27 cellular contexts compared by ENCODE assay signal in the genomic region with DNA sequence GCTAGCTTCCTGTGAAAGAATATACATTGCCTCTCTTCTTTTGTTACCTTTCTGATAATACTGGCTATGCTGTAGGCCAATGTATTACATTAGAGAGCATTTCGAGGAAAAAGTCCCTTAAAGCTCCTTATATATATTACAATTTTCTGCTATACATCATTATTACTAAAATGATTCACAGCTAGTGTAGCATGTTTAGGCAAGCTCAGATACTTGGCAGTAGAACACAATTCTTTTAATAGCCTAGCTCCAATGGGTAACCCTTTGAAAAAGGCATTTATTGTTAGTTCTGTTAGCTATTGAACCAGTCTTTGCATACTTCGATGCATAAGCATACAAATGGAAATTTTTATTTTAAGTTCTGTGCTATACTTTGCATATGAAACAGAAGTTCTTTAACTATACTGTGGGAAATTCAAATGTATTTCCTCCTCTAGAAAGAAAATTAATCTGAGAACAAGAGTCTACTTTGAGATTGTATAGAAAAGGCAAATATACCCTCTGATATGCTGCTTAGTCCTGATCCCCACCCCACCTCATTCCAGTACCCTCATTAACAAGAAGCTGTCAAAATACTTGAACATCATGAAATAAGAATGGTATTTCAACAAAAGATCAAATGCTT.
"Had no signal": no experiment of that assay in that cellular context is flagged by ENCODE, and none has a peak within 500 bp of the region (broad histone marks: within the 10 kb centered on the region; RNA-seq: fewer than 3 reads in every experiment).

No MANE protein-coding gene starts in this region.

- H3K36me3 Mint-ChIP-seq: naive B cell had no signal

- ATAC-seq: gastroesophageal sphincter, left cardiac atrium, lower lobe of right lung, pancreas, right cardiac atrium had no signal

- DNase-seq: colonic mucosa; dermis blood vessel endothelial cell; effector CD4-positive, alpha-beta T cell; endodermal cell; glutamatergic neuron; kidney; left cardiac atrium; left ventricle myocardium inferior; lower lobe of right lung; mesenchymal stem cell; naive B cell; occipital lobe; pancreas; right cardiac atrium; small intestine; stimulated activated CD4-positive, alpha-beta T cell treated with anti-CD3 and anti-CD28 coated beads, Interleukin-12 subunit alpha, Interleukin-12 subunit beta, amount 100 ng/mL, for 4 hours; stimulated activated naive CD4-positive, alpha-beta T cell; stomach; substantia nigra; transverse colon had no signal

- H3K9me3 Mint-ChIP-seq: endodermal cell, naive B cell, nephron had no signal

- H3K27me3 ChIP-seq: colonic mucosa, esophagus muscularis mucosa, gastroesophageal sphincter, pancreas, stomach, transverse colon had no signal

- H3K27ac Mint-ChIP-seq: endodermal cell, naive B cell, nephron, progenitor cell of endocrine pancreas had no signal

- H3K27me3 Mint-ChIP-seq: progenitor cell of endocrine pancreas had no signal

- H3K9me3 ChIP-seq: colonic mucosa, esophagus muscularis mucosa, gastroesophageal sphincter, left ventricle myocardium inferior, lower lobe of right lung, pancreas, stomach, thoracic aorta, transverse colon had no signal

- FAIRE-seq: endothelial cell of umbilical vein, kidney, pancreas, small intestine, urothelium cell line had no signal

- H3K27ac ChIP-seq: colonic mucosa, esophagus muscularis mucosa, gastroesophageal sphincter, left ventricle myocardium inferior, lower lobe of right lung, pancreas, stomach, thoracic aorta, transverse colon had no signal

- H3K36me3 ChIP-seq: colonic mucosa, esophagus muscularis mucosa, gastroesophageal sphincter, left ventricle myocardium inferior, lower lobe of right lung, pancreas, stomach, thoracic aorta, transverse colon had no signal

- H3K4me3 ChIP-seq: colonic mucosa, esophagus muscularis mucosa, gastroesophageal sphincter, left ventricle myocardium inferior, lower lobe of right lung, pancreas, stomach, thoracic aorta, transverse colon had no signal

- H3K4me1 Mint-ChIP-seq: endodermal cell, naive B cell, nephron had no signal

- H3K4me3 Mint-ChIP-seq: endodermal cell, naive B cell, nephron had no signal

- H3K4me1 ChIP-seq: colonic mucosa, gastroesophageal sphincter, left ventricle myocardium inferior, lower lobe of right lung, pancreas, stomach, transverse colon had no signal
